14 cellular contexts compared by ENCODE assay signal in genomic region chr6:169263836-169264608, GRCh38. TPM values are rescaled to one million over a fixed set of nuclear protein-coding genes. Genes with fewer than 3 reads are reported as not detected.
A peak's percentile ranks its signal among the peaks of the same experiment; 100 is the strongest.
DNase-seq lines count a peak whose midpoint lies in the region; ATAC-seq and TF ChIP-seq lines count a peak whose summit lies in the region.
"Had no signal": no experiment of that assay in that cellular context is flagged by ENCODE, and none has a peak within 500 bp of the region (broad histone marks: within the 10 kb centered on the region; RNA-seq: fewer than 3 reads in every experiment).

No MANE protein-coding gene starts in this region.

- TF ChIP-seq CTCF in heart right ventricle (IDR thresholded peaks at IDR 0.05) (no peak), RWPE2 (IDR thresholded peaks at IDR 0.05; ENCODE audit: poor library complexity, severe bottlenecking) (no peak), type B pancreatic cell (conservative IDR thresholded peaks at IDR 0.05) (no peak)

- H3K9me3 ChIP-seq in heart right ventricle (peaks cover 0 to 6% (median 0%) of the 10 kb centered on the region in 11 donors), RWPE2 (ENCODE audit: severe bottlenecking) (peaks cover 2% of the 10 kb centered on the region)
- H3K9me3 ChIP-seq: SJSA1 had no signal

- no peaks in the 10 kb centered on the region for H3K36me3 Mint-ChIP-seq in type B pancreatic cell
- H3K36me3 Mint-ChIP-seq in activated T-cell treated with anti-CD3 and anti-CD28 coated beads, Interleukin-2, amount 50 U/mL, for 24 hours (ENCODE audit: low read depth): no peaks in the 10 kb centered on the region
- H3K36me3 Mint-ChIP-seq: memory B cell; stimulated activated memory B cell treated with anti-CD40 and anti-IgM and Interleukin-4, amounts not matched to agents 10 μg/mL and 1 μg/mL and 100 μg/mL, for 72 hours had no signal

- no peak overlapping the region for H3K4me3 Mint-ChIP-seq in type B pancreatic cell
- H3K4me3 Mint-ChIP-seq in activated T-cell treated with anti-CD3 and anti-CD28 coated beads, Interleukin-2, amount 50 U/mL, for 24 hours: no peak overlapping the region
- H3K4me3 Mint-ChIP-seq: memory B cell; stimulated activated memory B cell treated with anti-CD40 and anti-IgM and Interleukin-4, amounts not matched to agents 10 μg/mL and 1 μg/mL and 100 μg/mL, for 72 hours had no signal

- H3K36me3 ChIP-seq in heart right ventricle (no peaks in the 10 kb centered on the region), RWPE2 (ENCODE audit: low read depth) (no peaks in the 10 kb centered on the region)
- H3K36me3 ChIP-seq: SJSA1 had no signal

- H3K27me3 ChIP-seq in heart right ventricle: peaks cover 0 to 10% (median 0%) of the 10 kb centered on the region in 7 donors
- no peaks in the 10 kb centered on the region for H3K27me3 ChIP-seq in RWPE2 (ENCODE audit: insufficient read depth, poor library complexity, severe bottlenecking)
- H3K27me3 ChIP-seq: SJSA1 had no signal

- H3K4me1 ChIP-seq in heart right ventricle (peaks cover 0 to 3% (median 0%) of the 10 kb centered on the region in 9 donors), RWPE2 (ENCODE audit: insufficient read depth, poor library complexity, severe bottlenecking) (peaks cover under 1% of the 10 kb centered on the region)

- peaks cover 4% of the 10 kb centered on the region for H3K4me1 Mint-ChIP-seq in type B pancreatic cell (ENCODE audit: unreplicated experiment)
- no peaks in the 10 kb centered on the region for H3K4me1 Mint-ChIP-seq in activated T-cell treated with anti-CD3 and anti-CD28 coated beads, Interleukin-2, amount 50 U/mL, for 24 hours (ENCODE audit: low read depth)
- H3K4me1 Mint-ChIP-seq: memory B cell; stimulated activated memory B cell treated with anti-CD40 and anti-IgM and Interleukin-4, amounts not matched to agents 10 μg/mL and 1 μg/mL and 100 μg/mL, for 72 hours had no signal

- H3K27ac ChIP-seq in heart right ventricle: no peak overlapping the region
- H3K27ac ChIP-seq in RWPE2 (ENCODE audit: poor library complexity, severe bottlenecking): no peak overlapping the region
- H3K27ac ChIP-seq: C4-2B, SJSA1 had no signal

- peaks cover 4% of the 10 kb centered on the region for H3K9me3 Mint-ChIP-seq in type B pancreatic cell
- H3K9me3 Mint-ChIP-seq in activated T-cell treated with anti-CD3 and anti-CD28 coated beads, Interleukin-2, amount 50 U/mL, for 24 hours: no peaks in the 10 kb centered on the region
- H3K9me3 Mint-ChIP-seq: memory B cell; stimulated activated memory B cell treated with anti-CD40 and anti-IgM and Interleukin-4, amounts not matched to agents 10 μg/mL and 1 μg/mL and 100 μg/mL, for 72 hours had no signal

- 78 to 81% methylated on average over 21 of the region's 21 CpGs for WGBS in heart right ventricle, 2 donors

- H3K4me3 ChIP-seq in heart right ventricle: no peak overlapping the region
- no peak overlapping the region for H3K4me3 ChIP-seq in RWPE2 (ENCODE audit: severe bottlenecking)
- H3K4me3 ChIP-seq: SJSA1 had no signal

- intact Hi-C loops in heart right ventricle (cut with DNase I) (no loop called here), cardiac septum (cut with DNase I) (no loop called here), head of caudate nucleus (cut with DNase I) (no loop called here)

- peaks cover 4% of the 10 kb centered on the region for H3K27me3 Mint-ChIP-seq in type B pancreatic cell
- H3K27me3 Mint-ChIP-seq in activated T-cell treated with anti-CD3 and anti-CD28 coated beads, Interleukin-2, amount 50 U/mL, for 24 hours: peaks cover 7% of the 10 kb centered on the region

- ATAC-seq in heart right ventricle: peak in 6 of 8 donors; percentile 47 to 79 (median 64)
- ATAC-seq in RWPE2 (ENCODE audit: low read depth): peak; percentile 74; the same call in 2 of the 3 replicates
- ATAC-seq in activated CD4-positive, CD25-positive, alpha-beta regulatory T cell treated with anti-CD3 and anti-CD28 coated beads, Interleukin-2, amount 50 U/mL, for 24 hours: no peak
- ATAC-seq: stimulated activated memory B cell treated with anti-CD40 and anti-IgM and Interleukin-4, amounts not matched to agents 10 μg/mL and 1 μg/mL and 100 μg/mL, for 72 hours had no signal

- H3K27ac Mint-ChIP-seq in type B pancreatic cell: peak overlapping the region; percentile 58
- H3K27ac Mint-ChIP-seq in activated T-cell treated with anti-CD3 and anti-CD28 coated beads, Interleukin-2, amount 50 U/mL, for 24 hours: no peak overlapping the region
- H3K27ac Mint-ChIP-seq: memory B cell; stimulated activated memory B cell treated with anti-CD40 and anti-IgM and Interleukin-4, amounts not matched to agents 10 μg/mL and 1 μg/mL and 100 μg/mL, for 72 hours had no signal

- DNase-seq in heart right ventricle (peak; percentile 55 to 59), cardiac septum (ENCODE audit: low spot score) (no peak), RWPE2 (ENCODE audit: low spot score) (no peak), head of caudate nucleus (peak in 40 of 42 donors; percentile 28 to 87 (median 65)), type B pancreatic cell (ENCODE audit: extremely low spot score, unreplicated experiment) (no peak), mesenteric fat pad (ENCODE audit: low spot score) (no peak)
- no peak for DNase-seq in activated T-cell treated with anti-CD3 and anti-CD28 coated beads, Interleukin-2, amount 50 U/mL, for 24 hours
- DNase-seq: effector CD4-positive, alpha-beta T cell; small intestine had no signal

RNA-seq across cellular contexts. Expression of gene THBS2, which starts 10.4 kb away (rescaled TPM):
- total RNA-seq in heart right ventricle (10 to 100 TPM in 5 of 10 donors, 1 to 10 TPM in 5; 6.0 to 45.9 (median 10.7) TPM), cardiac septum (28.8 TPM), type B pancreatic cell (ENCODE audit: low replicate concordance) (0.40 and 4.2 TPM in 2 replicates), mesenteric fat pad (270 TPM)
- polyA plus RNA-seq in heart right ventricle: 10 to 100 TPM in 1 of 2 donors, 1 to 10 TPM in 1; 5.2 to 13.6 TPM
- total RNA-seq: SJSA1 had no signal

Comparison
In these comparisons a context has a peak if more than half of its experiments do, and no peak if none do; other contexts are left out.
1. DNase-seq: peak in heart right ventricle (2 of 2) and head of caudate nucleus (40 of 42); none in cardiac septum (single experiment), RWPE2 (single experiment), type B pancreatic cell (single experiment), mesenteric fat pad (single experiment) and activated T-cell treated with anti-CD3 and anti-CD28 coated beads, Interleukin-2, amount 50 U/mL, for 24 hours (single experiment).
2. ATAC-seq: peak in heart right ventricle (6 of 8) and RWPE2 (single experiment); none in activated CD4-positive, CD25-positive, alpha-beta regulatory T cell treated with anti-CD3 and anti-CD28 coated beads, Interleukin-2, amount 50 U/mL, for 24 hours (0 of 2).